Comparison of ENCODE assay signal across 8 cellular contexts in the genomic region with DNA sequence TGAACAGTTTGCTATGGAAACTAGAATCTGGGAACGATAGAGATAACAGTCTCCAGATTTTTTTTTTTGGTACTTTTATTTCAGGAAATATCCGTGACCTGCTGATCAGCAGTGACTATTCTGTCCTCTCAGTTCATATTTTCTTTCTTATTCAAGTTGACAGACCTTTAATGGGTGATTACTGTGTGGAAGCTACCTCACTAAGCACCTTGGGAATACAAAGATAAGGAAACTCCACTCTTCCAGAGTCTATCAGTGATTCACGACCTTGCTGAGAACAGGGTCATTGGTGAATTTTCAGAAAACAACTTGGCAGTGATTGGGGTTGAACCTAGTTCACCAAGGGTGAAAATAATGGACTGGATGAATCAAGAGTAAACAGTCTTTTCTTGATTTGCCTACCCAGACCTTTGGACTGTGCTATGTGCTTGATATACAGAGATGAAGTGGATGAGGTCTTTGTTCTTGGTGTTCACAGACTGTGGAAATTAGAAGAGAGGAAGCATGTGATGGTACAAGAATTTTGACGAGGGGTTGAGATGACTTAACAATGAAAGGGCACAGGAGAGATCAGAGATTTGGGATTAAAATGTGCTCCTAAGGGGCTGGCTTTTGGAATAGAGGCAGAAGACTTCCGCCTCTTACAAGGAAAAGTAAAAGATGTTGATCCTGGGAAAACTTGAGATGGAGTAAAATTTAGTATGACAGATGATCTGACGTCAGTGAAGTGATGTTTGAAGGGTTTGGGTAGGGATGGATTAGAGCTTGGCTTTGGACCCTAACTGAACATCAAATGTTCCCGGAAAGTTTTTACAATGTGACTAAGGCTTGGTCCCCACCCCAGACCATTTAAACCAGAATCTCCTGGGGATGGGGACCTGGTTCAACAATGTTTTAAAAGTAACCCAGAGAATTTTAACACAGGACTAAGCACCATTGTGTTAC. TPM values are rescaled to one million over a fixed set of nuclear protein-coding genes. Genes with fewer than 3 reads are reported as not detected.
DNase-seq lines count a peak whose midpoint lies in the region; ATAC-seq and TF ChIP-seq lines count a peak whose summit lies in the region.

No MANE protein-coding gene starts in this region.

- peaks cover 13% of the 10 kb centered on the region for H3K36me3 ChIP-seq in RWPE2 (ENCODE audit: low read depth)
- H3K36me3 ChIP-seq in psoas muscle (ENCODE audit: insufficient read depth in 1 of 2, low read depth in 1 of 2), result peaks cover 0 to 17% of the 10 kb centered on the region in 2 donors

- ATAC-seq in RWPE2 (ENCODE audit: low read depth) (no peak), psoas muscle (no peak), esophagus mucosa (no peak), GM21528 (IDR thresholded peaks at IDR 0.05; ENCODE audit: low FRiP score, unreplicated experiment) (no peak)

- no peak for DNase-seq in RWPE2 (ENCODE audit: low spot score)
- no peak for DNase-seq in fibroblast of pulmonary artery (ENCODE audit: low read depth)
- DNase-seq in psoas muscle, result no peak
- no peak for DNase-seq in SIG-M5 (lab: John Stamatoyannopoulos, UW)
- no peak for DNase-seq in A172 (ENCODE audit: low spot score)

- H3K4me3 ChIP-seq in GM12875 (ENCODE audit: low read depth, low read length) (peak overlapping the region; percentile 71), RWPE2 (ENCODE audit: severe bottlenecking) (peak overlapping the region; percentile 76), fibroblast of pulmonary artery (replicated peaks; ENCODE audit: low read depth, low read length) (peak overlapping the region; percentile 85), psoas muscle (peak overlapping the region; percentile 75)

- intact Hi-C loops in psoas muscle (cut with DNase I), result loop anchor here in 1 of 2 donors (5.0 kb wide), 1 partner anchor 138 kb away; no protein-coding TSS in a partner anchor

- no peaks in the 10 kb centered on the region for H3K9me3 ChIP-seq in RWPE2 (ENCODE audit: severe bottlenecking)
- no peaks in the 10 kb centered on the region for H3K9me3 ChIP-seq in psoas muscle

- H3K4me1 ChIP-seq in RWPE2 (ENCODE audit: insufficient read depth, poor library complexity, severe bottlenecking), result peaks cover 4% of the 10 kb centered on the region
- H3K4me1 ChIP-seq in psoas muscle, result peaks cover 13% of the 10 kb centered on the region

- TF ChIP-seq CTCF in GM12875 (IDR thresholded peaks at IDR 0.05; ENCODE audit: borderline replicate concordance, insufficient read depth, low read depth, low read length) (no peak), RWPE2 (IDR thresholded peaks at IDR 0.05; ENCODE audit: poor library complexity, severe bottlenecking) (no peak), fibroblast of pulmonary artery (IDR thresholded peaks at IDR 0.05; ENCODE audit: low read length, missing control alignments) (no peak), psoas muscle (IDR thresholded peaks at IDR 0.05) (no peak)

- H3K27me3 ChIP-seq in RWPE2 (ENCODE audit: insufficient read depth, poor library complexity, severe bottlenecking), result no peaks in the 10 kb centered on the region
- H3K27me3 ChIP-seq in psoas muscle (ENCODE audit: insufficient read depth in 3 of 3, low read length in 2 of 3), result no peaks in the 10 kb centered on the region

- WGBS in psoas muscle, 3 donors, result 18 to 25% (median 20%) methylated on average over 7 of the region's 7 CpGs

- peak overlapping the region; percentile 63 for H3K27ac ChIP-seq in RWPE2 (ENCODE audit: poor library complexity, severe bottlenecking)
- H3K27ac ChIP-seq in psoas muscle, result peak overlapping the region; percentile 96

RNA-seq across cellular contexts. Expression of a gene that starts 1.2 kb away (rescaled TPM):
- total RNA-seq in psoas muscle, result 10 to 100 TPM; 18.4 to 23.9 (median 19.9) TPM
- polyA plus RNA-seq in psoas muscle, result 10 to 100 TPM in 2 of 3 donors, 1 to 10 TPM in 1; 7.6 to 29.8 (median 10.3) TPM
- total RNA-seq in A172 (2014; rRNA removed; shearing (Covaris generic)), result 26.3 and 29.9 TPM in 2 replicates
- total RNA-seq in esophagus mucosa, result 6.8 TPM

RNA-seq across cellular contexts. Expression of a gene that starts 1.2 kb away (rescaled TPM):
- total RNA-seq in psoas muscle (10 to 100 TPM; 13.2 to 23.6 (median 15.8) TPM), esophagus mucosa (5.0 TPM)
- 10 to 100 TPM; 18.0 to 29.4 (median 22.9) TPM for polyA plus RNA-seq in psoas muscle
- total RNA-seq in A172 (2014; rRNA removed; shearing (Covaris generic)), result 43.0 and 43.5 TPM in 2 replicates
